ENCODE assay signal across 22 cellular contexts in genomic region chr2:118604346-118604745, GRCh38.
"Had no signal": no experiment of that assay in that cellular context is flagged by ENCODE, and none has a peak within 500 bp of the region (broad histone marks: within the 10 kb centered on the region; RNA-seq: fewer than 3 reads in every experiment).

No MANE protein-coding gene starts in this region.

- H3K36me3 ChIP-seq: left ventricle myocardium inferior, neutrophil, right atrium auricular region, suprapubic skin, thyroid gland had no signal

- H3K4me3 Mint-ChIP-seq: central memory CD8-positive, alpha-beta T cell; naive thymus-derived CD4-positive, alpha-beta T cell; stimulated activated effector memory CD8-positive, alpha-beta T cell treated with anti-CD3 and anti-CD28 coated beads, Interleukin-12 subunit alpha, Interleukin-12 subunit beta, amount 100 ng/mL, for 72 hours; type B pancreatic cell had no signal

- DNase-seq: erythroblast; foreskin keratinocyte; head of caudate nucleus; hippocampal formation; kidney glomerular epithelial cell; left ventricle myocardium inferior; mesenchymal stem cell; naive thymus-derived CD4-positive, alpha-beta T cell; posterior cingulate gyrus; stimulated activated CD4-positive, alpha-beta T cell treated with anti-CD3 and anti-CD28 coated beads, Interleukin-2, amount 100 ng/mL, for 48 hours; stimulated activated naive CD8-positive, alpha-beta T cell treated with anti-CD3 and anti-CD28 coated beads, Interleukin-15, Interleukin-2, amounts not matched to agents 100 U/mL and 50 U/mL, for 24 hours; thyroid gland had no signal

- H3K9me3 Mint-ChIP-seq: type B pancreatic cell had no signal

- H3K4me1 Mint-ChIP-seq: central memory CD8-positive, alpha-beta T cell; naive thymus-derived CD4-positive, alpha-beta T cell; stimulated activated effector memory CD8-positive, alpha-beta T cell treated with anti-CD3 and anti-CD28 coated beads, Interleukin-12 subunit alpha, Interleukin-12 subunit beta, amount 100 ng/mL, for 72 hours had no signal

- H3K27ac Mint-ChIP-seq: naive thymus-derived CD4-positive, alpha-beta T cell; stimulated activated effector memory CD8-positive, alpha-beta T cell treated with anti-CD3 and anti-CD28 coated beads, Interleukin-12 subunit alpha, Interleukin-12 subunit beta, amount 100 ng/mL, for 72 hours; type B pancreatic cell had no signal

- H3K36me3 Mint-ChIP-seq: stimulated activated effector memory CD8-positive, alpha-beta T cell treated with anti-CD3 and anti-CD28 coated beads, Interleukin-12 subunit alpha, Interleukin-12 subunit beta, amount 100 ng/mL, for 72 hours; type B pancreatic cell had no signal

- H3K4me2 ChIP-seq: smooth muscle cell had no signal

- H3K4me1 ChIP-seq: foreskin keratinocyte, left ventricle myocardium inferior, right atrium auricular region, suprapubic skin, thyroid gland had no signal

- H3K4me3 ChIP-seq: left ventricle myocardium inferior, lung, right atrium auricular region, smooth muscle cell, suprapubic skin, thyroid gland had no signal

- H3K27ac ChIP-seq: foreskin keratinocyte, left ventricle myocardium inferior, neutrophil, right atrium auricular region, suprapubic skin, thyroid gland had no signal

- ATAC-seq: foreskin keratinocyte; naive thymus-derived CD4-positive, alpha-beta T cell; stimulated activated effector memory CD8-positive, alpha-beta T cell treated with anti-CD3 and anti-CD28 coated beads, Interleukin-12 subunit alpha, Interleukin-12 subunit beta, amount 100 ng/mL, for 72 hours; stimulated activated naive CD8-positive, alpha-beta T cell treated with anti-CD3 and anti-CD28 coated beads, Interleukin-15, Interleukin-2, amounts not matched to agents 100 U/mL and 50 U/mL, for 24 hours had no signal

- H3K27me3 Mint-ChIP-seq: central memory CD8-positive, alpha-beta T cell had no signal

- H3K27me3 ChIP-seq: right atrium auricular region, suprapubic skin, thyroid gland had no signal

- FAIRE-seq: endothelial cell of umbilical vein, urothelium cell line had no signal

- H3K9me3 ChIP-seq: neutrophil, suprapubic skin, thyroid gland had no signal
